ENCODE assay signal across 28 cellular contexts in genomic region chr10:89663144-89663543, GRCh38.
"Had no signal": no experiment of that assay in that cellular context is flagged by ENCODE, and none has a peak within 500 bp of the region (broad histone marks: within the 10 kb centered on the region; RNA-seq: fewer than 3 reads in every experiment).

No MANE protein-coding gene starts in this region.

- ATAC-seq: activated naive CD4-positive, alpha-beta T cell treated with anti-CD3 and anti-CD28 coated beads, Interleukin-2, amount 50 U/mL, for 72 hours; activated T-cell treated with anti-CD3 and anti-CD28 coated beads, Interleukin-2, amount 50 U/mL, for 72 hours; esophagus mucosa had no signal

- H3K4me3 ChIP-seq: ascending aorta, breast epithelium, cardiac muscle cell, coronary artery, dorsolateral prefrontal cortex had no signal

- DNase-seq: activated CD4-positive, alpha-beta memory T cell treated with anti-CD3 and anti-CD28 coated beads, Interleukin-2, amount 10 ng/mL, durations not matched to agents 7 days and 5 days; activated CD4-positive, alpha-beta T cell treated with anti-CD3 and anti-CD28 coated beads for 1 hour; activated CD4-positive, alpha-beta T cell treated with anti-CD3 and anti-CD28 coated beads for 4 hours; activated CD4-positive, alpha-beta T cell treated with anti-CD3 and anti-CD28 coated beads, Interleukin-2, amount 10 ng/mL, durations not matched to agents 7 days and 5 days; activated CD4-positive, alpha-beta T cell treated with anti-CD3 and anti-CD28 coated beads, Interleukin-2, amount 50 U/mL, for 4 hours; activated CD4-positive, CD25-positive, alpha-beta regulatory T cell; activated CD8-positive, alpha-beta memory T cell treated with anti-CD3 and anti-CD28 coated beads, Interleukin-2, amount 50 U/mL, for 48 hours; activated gamma-delta T cell; activated naive CD4-positive, alpha-beta T cell; activated naive CD4-positive, alpha-beta T cell treated with anti-CD3 and anti-CD28 coated beads, Interleukin-2, amount 10 ng/mL, durations not matched to agents 7 days and 5 days; activated naive CD8-positive, alpha-beta T cell treated with anti-CD3 and anti-CD28 coated beads, Interleukin-2, amount 10 ng/mL, durations not matched to agents 7 days and 5 days; activated T-cell treated with anti-CD3 and anti-CD28 coated beads for 4 hours; activated T-cell treated with anti-CD3 and anti-CD28 coated beads, Interleukin-2, amount 50 U/mL, for 24 hours; activated T-cell treated with anti-CD3 and anti-CD28 coated beads, Interleukin-2, amount 50 U/mL, for 72 hours; dorsolateral prefrontal cortex; effector memory CD4-positive, alpha-beta T cell; endodermal cell; glutamatergic neuron; T-helper 2 cell had no signal

- H3K36me3 Mint-ChIP-seq: activated naive CD4-positive, alpha-beta T cell treated with anti-CD3 and anti-CD28 coated beads, Interleukin-2, amount 10 ng/mL, durations not matched to agents 7 days and 5 days; activated naive CD4-positive, alpha-beta T cell treated with anti-CD3 and anti-CD28 coated beads, Interleukin-2, amount 50 U/mL, for 72 hours; activated naive CD8-positive, alpha-beta T cell treated with anti-CD3 and anti-CD28 coated beads, Interleukin-2, amount 10 ng/mL, durations not matched to agents 7 days and 5 days; brain had no signal

- H3K4me1 Mint-ChIP-seq: activated CD4-positive, alpha-beta memory T cell treated with anti-CD3 and anti-CD28 coated beads, Interleukin-2, amount 10 ng/mL, durations not matched to agents 7 days and 5 days; activated CD4-positive, alpha-beta T cell treated with anti-CD3 and anti-CD28 coated beads, Interleukin-2, amount 10 ng/mL, durations not matched to agents 7 days and 5 days; activated naive CD4-positive, alpha-beta T cell treated with anti-CD3 and anti-CD28 coated beads, Interleukin-2, amount 10 ng/mL, durations not matched to agents 7 days and 5 days; activated naive CD8-positive, alpha-beta T cell treated with anti-CD3 and anti-CD28 coated beads, Interleukin-2, amount 10 ng/mL, durations not matched to agents 7 days and 5 days; central memory CD8-positive, alpha-beta T cell had no signal

- H3K27ac ChIP-seq: ascending aorta, breast epithelium, cardiac muscle cell, coronary artery, dorsolateral prefrontal cortex had no signal

- H3K27me3 Mint-ChIP-seq: activated T-cell treated with anti-CD3 and anti-CD28 coated beads, Interleukin-2, amount 50 U/mL, for 24 hours; dendritic cell treated with granulocyte-macrophage colony-stimulating factor and Interleukin-4, amounts not matched to agents 40 ng/mL and 50 ng/mL, for 4 days had no signal

- H3K27ac Mint-ChIP-seq: activated CD4-positive, alpha-beta memory T cell treated with anti-CD3 and anti-CD28 coated beads, Interleukin-2, amount 10 ng/mL, durations not matched to agents 7 days and 5 days; activated CD4-positive, alpha-beta T cell treated with anti-CD3 and anti-CD28 coated beads, Interleukin-2, amount 10 ng/mL, durations not matched to agents 7 days and 5 days; activated naive CD4-positive, alpha-beta T cell treated with anti-CD3 and anti-CD28 coated beads, Interleukin-2, amount 10 ng/mL, durations not matched to agents 7 days and 5 days; activated naive CD4-positive, alpha-beta T cell treated with anti-CD3 and anti-CD28 coated beads, Interleukin-2, amount 50 U/mL, for 72 hours; activated naive CD8-positive, alpha-beta T cell treated with anti-CD3 and anti-CD28 coated beads, Interleukin-2, amount 10 ng/mL, durations not matched to agents 7 days and 5 days; activated T-cell treated with anti-CD3 and anti-CD28 coated beads, Interleukin-2, amount 50 U/mL, for 24 hours; activated T-cell treated with anti-CD3 and anti-CD28 coated beads, Interleukin-2, amount 50 U/mL, for 72 hours; dendritic cell treated with granulocyte-macrophage colony-stimulating factor and Interleukin-4, amounts not matched to agents 40 ng/mL and 50 ng/mL, for 4 days; endodermal cell had no signal

- H3K27me3 ChIP-seq: ascending aorta, breast epithelium, cardiac muscle cell, dorsolateral prefrontal cortex had no signal

- H3K36me3 ChIP-seq: ascending aorta, breast epithelium, cardiac muscle cell had no signal

- H3K9me3 ChIP-seq: ascending aorta, breast epithelium had no signal

- H3K9me3 Mint-ChIP-seq: activated CD4-positive, alpha-beta memory T cell treated with anti-CD3 and anti-CD28 coated beads, Interleukin-2, amount 10 ng/mL, durations not matched to agents 7 days and 5 days; activated CD4-positive, alpha-beta T cell treated with anti-CD3 and anti-CD28 coated beads, Interleukin-2, amount 10 ng/mL, durations not matched to agents 7 days and 5 days; activated naive CD4-positive, alpha-beta T cell treated with anti-CD3 and anti-CD28 coated beads, Interleukin-2, amount 10 ng/mL, durations not matched to agents 7 days and 5 days; activated naive CD4-positive, alpha-beta T cell treated with anti-CD3 and anti-CD28 coated beads, Interleukin-2, amount 50 U/mL, for 72 hours; activated naive CD8-positive, alpha-beta T cell treated with anti-CD3 and anti-CD28 coated beads, Interleukin-2, amount 10 ng/mL, durations not matched to agents 7 days and 5 days; activated T-cell treated with anti-CD3 and anti-CD28 coated beads, Interleukin-2, amount 50 U/mL, for 24 hours; activated T-cell treated with anti-CD3 and anti-CD28 coated beads, Interleukin-2, amount 50 U/mL, for 72 hours; brain; central memory CD8-positive, alpha-beta T cell; dendritic cell treated with granulocyte-macrophage colony-stimulating factor and Interleukin-4, amounts not matched to agents 40 ng/mL and 50 ng/mL, for 4 days; endodermal cell had no signal

- H3K4me3 Mint-ChIP-seq: activated CD4-positive, alpha-beta memory T cell treated with anti-CD3 and anti-CD28 coated beads, Interleukin-2, amount 10 ng/mL, durations not matched to agents 7 days and 5 days; activated CD4-positive, alpha-beta T cell treated with anti-CD3 and anti-CD28 coated beads, Interleukin-2, amount 10 ng/mL, durations not matched to agents 7 days and 5 days; activated naive CD4-positive, alpha-beta T cell treated with anti-CD3 and anti-CD28 coated beads, Interleukin-2, amount 10 ng/mL, durations not matched to agents 7 days and 5 days; activated naive CD8-positive, alpha-beta T cell treated with anti-CD3 and anti-CD28 coated beads, Interleukin-2, amount 10 ng/mL, durations not matched to agents 7 days and 5 days; activated T-cell treated with anti-CD3 and anti-CD28 coated beads, Interleukin-2, amount 50 U/mL, for 24 hours; activated T-cell treated with anti-CD3 and anti-CD28 coated beads, Interleukin-2, amount 50 U/mL, for 72 hours; brain; central memory CD8-positive, alpha-beta T cell; dendritic cell treated with granulocyte-macrophage colony-stimulating factor and Interleukin-4, amounts not matched to agents 40 ng/mL and 50 ng/mL, for 4 days; endodermal cell had no signal

- H3K4me1 ChIP-seq: ascending aorta, breast epithelium had no signal
